ENCODE assay signal across 1 cellular context in the genomic region with DNA sequence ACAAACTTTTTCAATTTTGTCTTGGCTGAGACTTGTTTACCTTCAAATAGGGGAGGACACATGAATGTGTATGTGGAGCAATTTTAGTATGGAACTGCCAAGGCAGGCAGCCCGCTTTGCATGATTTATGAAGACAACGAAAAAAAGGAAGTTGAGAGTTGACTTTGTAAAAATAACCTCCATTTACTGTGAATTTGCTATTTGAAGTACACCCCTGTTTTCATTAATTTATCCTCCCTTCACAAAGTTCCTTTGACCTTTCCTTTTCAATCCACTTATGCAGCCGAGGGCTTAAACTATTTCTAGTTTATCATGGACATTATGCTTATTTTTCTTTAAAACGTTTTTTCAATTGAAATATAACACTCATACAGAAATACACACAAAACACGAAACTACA.
TF ChIP-seq lines count a peak whose summit lies in the region.

No MANE protein-coding gene starts in this region.

TF ChIP-seq in GM12878, 131 proteins besides CTCF, POLR2A, EP300 and RAD21 (continues in another document):
- TF ChIP-seq, protein P1, sequence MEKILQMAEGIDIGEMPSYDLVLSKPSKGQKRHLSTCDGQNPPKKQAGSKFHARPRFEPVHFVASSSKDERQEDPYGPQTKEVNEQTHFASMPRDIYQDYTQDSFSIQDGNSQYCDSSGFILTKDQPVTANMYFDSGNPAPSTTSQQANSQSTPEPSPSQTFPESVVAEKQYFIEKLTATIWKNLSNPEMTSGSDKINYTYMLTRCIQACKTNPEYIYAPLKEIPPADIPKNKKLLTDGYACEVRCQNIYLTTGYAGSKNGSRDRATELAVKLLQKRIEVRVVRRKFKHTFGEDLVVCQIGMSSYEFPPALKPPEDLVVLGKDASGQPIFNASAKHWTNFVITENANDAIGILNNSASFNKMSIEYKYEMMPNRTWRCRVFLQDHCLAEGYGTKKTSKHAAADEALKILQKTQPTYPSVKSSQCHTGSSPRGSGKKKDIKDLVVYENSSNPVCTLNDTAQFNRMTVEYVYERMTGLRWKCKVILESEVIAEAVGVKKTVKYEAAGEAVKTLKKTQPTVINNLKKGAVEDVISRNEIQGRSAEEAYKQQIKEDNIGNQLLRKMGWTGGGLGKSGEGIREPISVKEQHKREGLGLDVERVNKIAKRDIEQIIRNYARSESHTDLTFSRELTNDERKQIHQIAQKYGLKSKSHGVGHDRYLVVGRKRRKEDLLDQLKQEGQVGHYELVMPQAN (conservative IDR thresholded peaks at IDR 0.05) = no peak
- TF ChIP-seq ZBED1 (IDR thresholded peaks at IDR 0.05; ENCODE audit: borderline replicate concordance) (no peak), MYC (IDR thresholded peaks at IDR 0.05; ENCODE audit: insufficient read depth, insufficient read length, insufficient replicate concordance, low read length, severe bottlenecking) (no peak), NFIC (IDR thresholded peaks at IDR 0.05; ENCODE audit: low read depth, low read length) (no peak; the same call in none of the 2 replicates), CHD4 (IDR thresholded peaks at IDR 0.05) (no peak), RUNX3 (IDR thresholded peaks at IDR 0.05; ENCODE audit: low read length) (no peak), PKNOX1 (IDR thresholded peaks at IDR 0.05) (peak; percentile 71), ZNF24 (IDR thresholded peaks at IDR 0.05) (no peak), TCF3 (IDR thresholded peaks at IDR 0.05; ENCODE audit: borderline replicate concordance, insufficient read depth, low read depth, low read length) (no peak), IRF3 (IDR thresholded peaks at IDR 0.05) (no peak), HDGF (IDR thresholded peaks at IDR 0.05) (no peak), TCF12 (IDR thresholded peaks at IDR 0.05; ENCODE audit: low read depth, low read length) (no peak), SP1 (IDR thresholded peaks at IDR 0.05; ENCODE audit: low read depth, low read length) (no peak), NR2C1 (IDR thresholded peaks at IDR 0.05) (no peak), IKZF1 (conservative IDR thresholded peaks at IDR 0.05) (peak; percentile 46; the same call in 1 of the 2 replicates), BRCA1 (IDR thresholded peaks at IDR 0.05; ENCODE audit: low read depth, low read length) (no peak), SIN3A (IDR thresholded peaks at IDR 0.05; ENCODE audit: low read depth, low read length) (no peak), SMAD5 (IDR thresholded peaks at IDR 0.05; ENCODE audit: low read depth) (no peak), SUZ12 (IDR thresholded peaks at IDR 0.05; ENCODE audit: unreplicated experiment) (no peak), CUX1 (IDR thresholded peaks at IDR 0.05; ENCODE audit: insufficient replicate concordance, low read depth, low read length) (no peak), SREBF2 (IDR thresholded peaks at IDR 0.05; ENCODE audit: low read length) (no peak), PML (IDR thresholded peaks at IDR 0.05; ENCODE audit: low read length) (no peak), SPI1 (IDR thresholded peaks at IDR 0.05; ENCODE audit: borderline replicate concordance, insufficient read depth, low read depth, low read length) (0 out of 2 replicates have a peak, but pooled peaks have one; percentile 34), ASH2L (IDR thresholded peaks at IDR 0.05; ENCODE audit: borderline replicate concordance, low read depth) (no peak), POLR2AphosphoS2 (IDR thresholded peaks at IDR 0.05; ENCODE audit: low read depth, low read length) (no peak), FOXM1 (IDR thresholded peaks at IDR 0.05; ENCODE audit: low read depth, low read length) (no peak), BCL11A (IDR thresholded peaks at IDR 0.05; ENCODE audit: low read depth, low read length) (no peak), YY1 (IDR thresholded peaks at IDR 0.05; ENCODE audit: low read depth, low read length) (no peak), USF2 (IDR thresholded peaks at IDR 0.05; ENCODE audit: borderline replicate concordance, low read depth, low read length) (no peak), PAX8 (IDR thresholded peaks at IDR 0.05) (no peak)
- TF ChIP-seq, protein P2, sequence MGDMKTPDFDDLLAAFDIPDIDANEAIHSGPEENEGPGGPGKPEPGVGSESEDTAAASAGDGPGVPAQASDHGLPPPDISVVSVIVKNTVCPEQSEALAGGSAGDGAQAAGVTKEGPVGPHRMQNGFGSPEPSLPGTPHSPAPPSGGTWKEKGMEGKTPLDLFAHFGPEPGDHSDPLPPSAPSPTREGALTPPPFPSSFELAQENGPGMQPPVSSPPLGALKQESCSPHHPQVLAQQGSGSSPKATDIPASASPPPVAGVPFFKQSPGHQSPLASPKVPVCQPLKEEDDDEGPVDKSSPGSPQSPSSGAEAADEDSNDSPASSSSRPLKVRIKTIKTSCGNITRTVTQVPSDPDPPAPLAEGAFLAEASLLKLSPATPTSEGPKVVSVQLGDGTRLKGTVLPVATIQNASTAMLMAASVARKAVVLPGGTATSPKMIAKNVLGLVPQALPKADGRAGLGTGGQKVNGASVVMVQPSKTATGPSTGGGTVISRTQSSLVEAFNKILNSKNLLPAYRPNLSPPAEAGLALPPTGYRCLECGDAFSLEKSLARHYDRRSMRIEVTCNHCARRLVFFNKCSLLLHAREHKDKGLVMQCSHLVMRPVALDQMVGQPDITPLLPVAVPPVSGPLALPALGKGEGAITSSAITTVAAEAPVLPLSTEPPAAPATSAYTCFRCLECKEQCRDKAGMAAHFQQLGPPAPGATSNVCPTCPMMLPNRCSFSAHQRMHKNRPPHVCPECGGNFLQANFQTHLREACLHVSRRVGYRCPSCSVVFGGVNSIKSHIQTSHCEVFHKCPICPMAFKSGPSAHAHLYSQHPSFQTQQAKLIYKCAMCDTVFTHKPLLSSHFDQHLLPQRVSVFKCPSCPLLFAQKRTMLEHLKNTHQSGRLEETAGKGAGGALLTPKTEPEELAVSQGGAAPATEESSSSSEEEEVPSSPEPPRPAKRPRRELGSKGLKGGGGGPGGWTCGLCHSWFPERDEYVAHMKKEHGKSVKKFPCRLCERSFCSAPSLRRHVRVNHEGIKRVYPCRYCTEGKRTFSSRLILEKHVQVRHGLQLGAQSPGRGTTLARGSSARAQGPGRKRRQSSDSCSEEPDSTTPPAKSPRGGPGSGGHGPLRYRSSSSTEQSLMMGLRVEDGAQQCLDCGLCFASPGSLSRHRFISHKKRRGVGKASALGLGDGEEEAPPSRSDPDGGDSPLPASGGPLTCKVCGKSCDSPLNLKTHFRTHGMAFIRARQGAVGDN (IDR thresholded peaks at IDR 0.05) = 0 out of 2 replicates have a peak, but pooled peaks have one; percentile 56
- TF ChIP-seq, protein P3, sequence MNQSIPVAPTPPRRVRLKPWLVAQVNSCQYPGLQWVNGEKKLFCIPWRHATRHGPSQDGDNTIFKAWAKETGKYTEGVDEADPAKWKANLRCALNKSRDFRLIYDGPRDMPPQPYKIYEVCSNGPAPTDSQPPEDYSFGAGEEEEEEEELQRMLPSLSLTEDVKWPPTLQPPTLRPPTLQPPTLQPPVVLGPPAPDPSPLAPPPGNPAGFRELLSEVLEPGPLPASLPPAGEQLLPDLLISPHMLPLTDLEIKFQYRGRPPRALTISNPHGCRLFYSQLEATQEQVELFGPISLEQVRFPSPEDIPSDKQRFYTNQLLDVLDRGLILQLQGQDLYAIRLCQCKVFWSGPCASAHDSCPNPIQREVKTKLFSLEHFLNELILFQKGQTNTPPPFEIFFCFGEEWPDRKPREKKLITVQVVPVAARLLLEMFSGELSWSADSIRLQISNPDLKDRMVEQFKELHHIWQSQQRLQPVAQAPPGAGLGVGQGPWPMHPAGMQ (IDR thresholded peaks at IDR 0.05; ENCODE audit: borderline replicate concordance) = no peak
- TF ChIP-seq, protein P4, sequence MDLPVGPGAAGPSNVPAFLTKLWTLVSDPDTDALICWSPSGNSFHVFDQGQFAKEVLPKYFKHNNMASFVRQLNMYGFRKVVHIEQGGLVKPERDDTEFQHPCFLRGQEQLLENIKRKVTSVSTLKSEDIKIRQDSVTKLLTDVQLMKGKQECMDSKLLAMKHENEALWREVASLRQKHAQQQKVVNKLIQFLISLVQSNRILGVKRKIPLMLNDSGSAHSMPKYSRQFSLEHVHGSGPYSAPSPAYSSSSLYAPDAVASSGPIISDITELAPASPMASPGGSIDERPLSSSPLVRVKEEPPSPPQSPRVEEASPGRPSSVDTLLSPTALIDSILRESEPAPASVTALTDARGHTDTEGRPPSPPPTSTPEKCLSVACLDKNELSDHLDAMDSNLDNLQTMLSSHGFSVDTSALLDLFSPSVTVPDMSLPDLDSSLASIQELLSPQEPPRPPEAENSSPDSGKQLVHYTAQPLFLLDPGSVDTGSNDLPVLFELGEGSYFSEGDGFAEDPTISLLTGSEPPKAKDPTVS (IDR thresholded peaks at IDR 0.05; ENCODE audit: low read depth, low read length) = no peak
- TF ChIP-seq, protein P5, sequence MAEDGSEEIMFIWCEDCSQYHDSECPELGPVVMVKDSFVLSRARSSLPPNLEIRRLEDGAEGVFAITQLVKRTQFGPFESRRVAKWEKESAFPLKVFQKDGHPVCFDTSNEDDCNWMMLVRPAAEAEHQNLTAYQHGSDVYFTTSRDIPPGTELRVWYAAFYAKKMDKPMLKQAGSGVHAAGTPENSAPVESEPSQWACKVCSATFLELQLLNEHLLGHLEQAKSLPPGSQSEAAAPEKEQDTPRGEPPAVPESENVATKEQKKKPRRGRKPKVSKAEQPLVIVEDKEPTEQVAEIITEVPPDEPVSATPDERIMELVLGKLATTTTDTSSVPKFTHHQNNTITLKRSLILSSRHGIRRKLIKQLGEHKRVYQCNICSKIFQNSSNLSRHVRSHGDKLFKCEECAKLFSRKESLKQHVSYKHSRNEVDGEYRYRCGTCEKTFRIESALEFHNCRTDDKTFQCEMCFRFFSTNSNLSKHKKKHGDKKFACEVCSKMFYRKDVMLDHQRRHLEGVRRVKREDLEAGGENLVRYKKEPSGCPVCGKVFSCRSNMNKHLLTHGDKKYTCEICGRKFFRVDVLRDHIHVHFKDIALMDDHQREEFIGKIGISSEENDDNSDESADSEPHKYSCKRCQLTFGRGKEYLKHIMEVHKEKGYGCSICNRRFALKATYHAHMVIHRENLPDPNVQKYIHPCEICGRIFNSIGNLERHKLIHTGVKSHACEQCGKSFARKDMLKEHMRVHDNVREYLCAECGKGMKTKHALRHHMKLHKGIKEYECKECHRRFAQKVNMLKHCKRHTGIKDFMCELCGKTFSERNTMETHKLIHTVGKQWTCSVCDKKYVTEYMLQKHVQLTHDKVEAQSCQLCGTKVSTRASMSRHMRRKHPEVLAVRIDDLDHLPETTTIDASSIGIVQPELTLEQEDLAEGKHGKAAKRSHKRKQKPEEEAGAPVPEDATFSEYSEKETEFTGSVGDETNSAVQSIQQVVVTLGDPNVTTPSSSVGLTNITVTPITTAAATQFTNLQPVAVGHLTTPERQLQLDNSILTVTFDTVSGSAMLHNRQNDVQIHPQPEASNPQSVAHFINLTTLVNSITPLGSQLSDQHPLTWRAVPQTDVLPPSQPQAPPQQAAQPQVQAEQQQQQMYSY (CRISPR knock-in tag; IDR thresholded peaks at IDR 0.05) = no peak
